In genomic region chr9:133812941-133813748, GRCh38 we compare ENCODE assay signal across 1 cellular context.
TF ChIP-seq lines count a peak whose summit lies in the region.

No MANE protein-coding gene starts in this region.

TF ChIP-seq in HepG2, 621 proteins besides CTCF, POLR2A, EP300 and RAD21 (continued from another document):
- TF ChIP-seq NONO (IDR thresholded peaks at IDR 0.05), result no peak
- TF ChIP-seq NONO (CRISPR knock-in tag; conservative IDR thresholded peaks at IDR 0.05), result peak; percentile 51; the same call in 1 of the 2 replicates
- peak; percentile 40; the same call in 1 of the 2 replicates for TF ChIP-seq SP4 (CRISPR knock-in tag; IDR thresholded peaks at IDR 0.05)
- TF ChIP-seq PATZ1 (CRISPR knock-in tag; IDR thresholded peaks at IDR 0.05), result peak; percentile 80; the same call in 1 of the 2 replicates
- TF ChIP-seq NCOR1 (IDR thresholded peaks at IDR 0.05; ENCODE audit: borderline replicate concordance, low read length), result peak; percentile 35; the same call in 1 of the 2 replicates
